ENCODE assay signal across 28 cellular contexts in the genomic region with DNA sequence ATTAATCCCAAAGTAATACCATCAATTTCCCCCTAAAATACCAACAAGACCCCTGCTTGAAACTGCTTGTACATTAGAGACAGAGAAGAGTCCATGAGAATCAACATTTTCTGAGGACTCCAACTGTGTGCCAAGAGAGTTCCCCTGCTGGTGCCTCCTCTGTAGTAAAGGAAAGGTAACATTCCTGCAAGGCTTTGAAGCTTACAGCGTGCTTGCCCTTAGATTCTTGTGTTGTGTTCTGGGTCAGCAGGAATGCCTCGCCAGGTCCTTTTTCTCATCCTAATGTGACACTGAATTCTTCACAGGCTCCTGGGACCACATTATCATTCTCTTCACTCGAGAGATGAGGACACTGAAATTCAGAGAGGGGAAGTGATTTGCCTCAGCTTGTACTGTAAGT. TPM values are rescaled to one million over a fixed set of nuclear protein-coding genes. Genes with fewer than 3 reads are reported as not detected.
DNase-seq lines count a peak whose midpoint lies in the region; ATAC-seq, FAIRE-seq and TF ChIP-seq lines count a peak whose summit lies in the region.
"Had no signal": no experiment of that assay in that cellular context is flagged by ENCODE, and none has a peak within 500 bp of the region (broad histone marks: within the 10 kb centered on the region; RNA-seq: fewer than 3 reads in every experiment).

No MANE protein-coding gene starts in this region.

- no peaks in the 10 kb centered on the region; a peak in 1 of 7 replicates for H3K4me1 ChIP-seq in H1 (replicated peaks in 1 of 4; ENCODE audit: control insufficient read depth in 3 of 4, insufficient read depth in 4 of 4, low read length in 3 of 4)

- no peak overlapping the region for H4K8ac ChIP-seq in H1 (ENCODE audit: extremely low read depth, insufficient read depth, low read length)

- no peak for TF ChIP-seq EP300 in H1 (IDR thresholded peaks at IDR 0.05; ENCODE audit: borderline replicate concordance in 1 of 2, low read depth in 2 of 2, low read length in 2 of 2)

- H3K4me2 ChIP-seq in H1 (ENCODE audit: insufficient read depth in 1 of 2, low read depth in 2 of 2, low read length in 2 of 2), result no peak overlapping the region; a peak in 1 of 4 replicates
- H3K4me2 ChIP-seq: SK-N-SH had no signal

- H3K36me3 ChIP-seq in H7 (replicated peaks; ENCODE audit: control insufficient read depth, insufficient read depth, low read length), result peaks cover 13% of the 10 kb centered on the region
- H3K36me3 ChIP-seq in H1 (ENCODE audit: control insufficient read depth in 2 of 4, insufficient read depth in 4 of 4, low read length in 3 of 4), result peaks cover 0 to 7% (median 0%) of the 10 kb centered on the region in 4 experiments; a peak in 1 of 8 replicates

- no peaks in the 10 kb centered on the region for H3K9me3 Mint-ChIP-seq in stimulated activated effector memory CD8-positive, alpha-beta T cell treated with anti-CD3 and anti-CD28 coated beads, Interleukin-12 subunit alpha, Interleukin-12 subunit beta, amount 100 ng/mL, for 72 hours
- H3K9me3 Mint-ChIP-seq: CD8-positive, alpha-beta T cell; IgD-negative memory B cell had no signal

- no peaks in the 10 kb centered on the region for H3K9me3 ChIP-seq in H1 (ENCODE audit: insufficient read depth in 2 of 2, low read depth in 1 of 2, low read length in 1 of 2)
- H3K9me3 ChIP-seq: SK-N-SH had no signal

- no peak for TF ChIP-seq RAD21 in H1 (IDR thresholded peaks at IDR 0.05 in 1 of 2, conservative IDR thresholded peaks at IDR 0.05 in 1 of 2; ENCODE audit: low read depth in 2 of 2, low read length in 2 of 2)

- H3K27ac Mint-ChIP-seq in stimulated activated effector memory CD8-positive, alpha-beta T cell treated with anti-CD3 and anti-CD28 coated beads, Interleukin-12 subunit alpha, Interleukin-12 subunit beta, amount 100 ng/mL, for 72 hours, result peak overlapping the region; percentile 67
- H3K27ac Mint-ChIP-seq: CD8-positive, alpha-beta T cell had no signal

- H3K14ac ChIP-seq in H1 (ENCODE audit: insufficient read length), result no peak overlapping the region

- no peaks in the 10 kb centered on the region for H4K20me1 ChIP-seq in H1 (replicated peaks in 1 of 2; ENCODE audit: control insufficient read depth in 1 of 2, insufficient read depth in 2 of 2, low read length in 2 of 2)

- no peaks in the 10 kb centered on the region for H3K79me2 ChIP-seq in H1 (ENCODE audit: control insufficient read depth in 1 of 2, insufficient read depth in 2 of 2, low read length in 2 of 2)

- peaks cover 35% of the 10 kb centered on the region for H3K36me3 Mint-ChIP-seq in stimulated activated effector memory CD8-positive, alpha-beta T cell treated with anti-CD3 and anti-CD28 coated beads, Interleukin-12 subunit alpha, Interleukin-12 subunit beta, amount 100 ng/mL, for 72 hours
- H3K36me3 Mint-ChIP-seq: IgD-negative memory B cell had no signal

- ATAC-seq in stimulated activated effector memory CD8-positive, alpha-beta T cell treated with anti-CD3 and anti-CD28 coated beads, Interleukin-12 subunit alpha, Interleukin-12 subunit beta, amount 100 ng/mL, for 72 hours, result no peak
- ATAC-seq: CD8-positive, alpha-beta T cell; Panc1 had no signal

- H3K23ac ChIP-seq in H1 (ENCODE audit: insufficient read length), result no peak overlapping the region

- no peak overlapping the region for H2BK5ac ChIP-seq in H1 (ENCODE audit: low read depth, low read length)

- H2BK20ac ChIP-seq in H1 (ENCODE audit: low read length), result no peak overlapping the region

- H3K4me3 Mint-ChIP-seq in stimulated activated effector memory CD8-positive, alpha-beta T cell treated with anti-CD3 and anti-CD28 coated beads, Interleukin-12 subunit alpha, Interleukin-12 subunit beta, amount 100 ng/mL, for 72 hours, result no peak overlapping the region
- H3K4me3 Mint-ChIP-seq: CD8-positive, alpha-beta T cell; IgD-negative memory B cell had no signal

- H3K79me1 ChIP-seq in H1 (ENCODE audit: low read depth, low read length), result no peaks in the 10 kb centered on the region

- no peak for TF ChIP-seq POLR2A in H1 (IDR thresholded peaks at IDR 0.05; ENCODE audit: control extremely low read depth in 1 of 2, low read depth in 2 of 2, low read length in 2 of 2)

- no peaks in the 10 kb centered on the region for H3K23me2 ChIP-seq in H1 (ENCODE audit: low read depth, low read length)

- H2BK15ac ChIP-seq in H1 (ENCODE audit: low read length), result no peak overlapping the region

- H2AK5ac ChIP-seq in H1 (ENCODE audit: low read depth, low read length), result no peak overlapping the region

- CTCF ChIA-PET in H1 (lab: Charles Lee; ENCODE audit: partially characterized antibody), result interaction anchor here (1.4 kb wide), 1 partner anchor 22 kb away, joined by 4 read pairs; no protein-coding TSS in a partner anchor

- no peak overlapping the region for H4K5ac ChIP-seq in H1 (ENCODE audit: insufficient read length, low read depth, low read length)

- TF ChIP-seq CTCF in H1 (IDR thresholded peaks at IDR 0.05; ENCODE audit: control extremely low read depth in 1 of 3, insufficient read depth in 1 of 3, low read depth in 1 of 3, low read length in 3 of 3), result no peak

- WGBS in H1 (ENCODE audit: extremely low coverage in 1 of 2, insufficient coverage in 1 of 2, insufficient read length in 1 of 2, insufficient replicate concordance in 2 of 2, low coverage in 1 of 2, low lambda C conversion rate in 2 of 2, missing lambda C conversion rate in 1 of 2), 2 experiments, result 27% methylated on average over 3 of the region's 3 CpGs; no CpG with 5 or more reads in 1 of the 2 experiments

- H2BK12ac ChIP-seq in H1 (ENCODE audit: low read depth, low read length), result no peak overlapping the region

- no peak overlapping the region for H2AFZ ChIP-seq in H1 (ENCODE audit: low read length)

- H4K91ac ChIP-seq in H1 (replicated peaks; ENCODE audit: insufficient read length, low read length), result no peak overlapping the region

- no peak overlapping the region for H3K56ac ChIP-seq in H1 (replicated peaks; ENCODE audit: insufficient read length, low read depth, low read length)

- no peak overlapping the region for H3K27ac ChIP-seq in H1 (ENCODE audit: low read depth, low read length)

- H3K18ac ChIP-seq in H1 (ENCODE audit: extremely low read depth, low read length), result no peak overlapping the region

- no peak overlapping the region for H3K4ac ChIP-seq in H1 (replicated peaks; ENCODE audit: insufficient read length, low read depth, low read length)

- H3K27me3 ChIP-seq in H7 (ENCODE audit: control insufficient read depth, insufficient read depth, low read length) (no peaks in the 10 kb centered on the region), H1 (replicated peaks in 1 of 4; ENCODE audit: control insufficient read depth in 3 of 4, extremely low read depth in 1 of 4, insufficient read depth in 3 of 4, low read length in 3 of 4) (no peaks in the 10 kb centered on the region)

- no peak overlapping the region for H2BK120ac ChIP-seq in H1 (replicated peaks; ENCODE audit: low read depth, low read length)

- H3K9ac ChIP-seq in H1 (replicated peaks in 1 of 4; ENCODE audit: extremely low read depth in 1 of 4, low read depth in 3 of 4, low read length in 3 of 4), result no peak overlapping the region
- H3K9ac ChIP-seq: SK-N-SH had no signal

- peak; percentile 93 for FAIRE-seq in H1 (lab: Jason Lieb, UNC)
- FAIRE-seq: D721Med, H54 had no signal

- H3K4me1 Mint-ChIP-seq in stimulated activated effector memory CD8-positive, alpha-beta T cell treated with anti-CD3 and anti-CD28 coated beads, Interleukin-12 subunit alpha, Interleukin-12 subunit beta, amount 100 ng/mL, for 72 hours, result no peaks in the 10 kb centered on the region

- peak; percentile 43 for DNase-seq in H7
- DNase-seq in H1 (ENCODE audit: low read depth in 1 of 2, low spot score in 2 of 2), result no peak
- DNase-seq in left kidney (ENCODE audit: low read depth, low spot score), result peak; percentile 66
- no peak for DNase-seq in stimulated activated effector memory CD8-positive, alpha-beta T cell treated with anti-CD3 and anti-CD28 coated beads, Interleukin-12 subunit alpha, Interleukin-12 subunit beta, amount 100 ng/mL, for 72 hours (ENCODE audit: low spot score in 2 of 2)
- no peak for DNase-seq in COR-L47 (lab: John Stamatoyannopoulos, UW)
- no peak for DNase-seq in NCI-H128 (lab: John Stamatoyannopoulos, UW; ENCODE audit: unreplicated experiment)
- DNase-seq in NCI-H69 (lab: John Stamatoyannopoulos, UW), result no peak
- DNase-seq: AML-193; C1 segment of cervical spinal cord; CD8-positive, alpha-beta T cell; DMS53; EL; NCI-H1105 treated with DMSO at 0.1 percent for 48 hours; NCI-H1694; NCI-H2081; NCI-H2171; NCI-H345; NCI-H524; NCI-H82; SIG-M5; SK-N-SH had no signal

- POLR2A ChIA-PET in H1 (lab: Charles Lee; ENCODE audit: partially characterized antibody), result no interaction called here

- H3K4me3 ChIP-seq in H7 (ENCODE audit: insufficient read depth, low read depth, low read length) (no peak overlapping the region), H1 (ENCODE audit: extremely low read depth in 1 of 4, insufficient read depth in 2 of 4, low read depth in 3 of 4, low read length in 4 of 4) (no peak overlapping the region)

TF ChIP-seq in H1, 55 proteins besides CTCF, POLR2A, EP300 and RAD21 (continues in another document):
- TF ChIP-seq TAF1 (IDR thresholded peaks at IDR 0.05; ENCODE audit: low read depth, low read length) (no peak), TBP (IDR thresholded peaks at IDR 0.05; ENCODE audit: low read depth, low read length) (no peak), TEAD4 (IDR thresholded peaks at IDR 0.05; ENCODE audit: low read depth, low read length) (peak; percentile 83)

RNA-seq across cellular contexts. Expression of gene EOLA2, which starts 9.7 kb away (rescaled TPM):
- 43.6 and 58.8 TPM in 2 replicates for total RNA-seq in H7 (2014; rRNA removed; shearing (Covaris generic))
- 22.5 and 25.5 TPM in 2 replicates for total RNA-seq in H1 (2021; fragmentation: NEBNext Ultra II Directional; extraction: Animal tissue kit (Norgen Biotek cat#: 25700))
- 19.0 and 25.5 TPM in 2 replicates for polyA plus RNA-seq in H1 (2011; rRNA removed)
- polyA plus RNA-seq in H1 (2011; cell fraction: cytosol; rRNA removed), result 31.0 TPM
- polyA plus RNA-seq in H1 (2011; cell fraction: nucleus; rRNA removed), result 49.7 TPM
- polyA plus RNA-seq in H1 (2012, experiment 1 of 2), result 23.7 to 32.2 TPM (median 28.6 TPM) in 4 replicates
- polyA plus RNA-seq in H1 (2012, experiment 2 of 2), result 24.4 TPM
- polyA plus RNA-seq in H1 (2013, experiment 1 of 2), result 18.0 TPM
- polyA plus RNA-seq in H1 (2013, experiment 2 of 2), result 17.6 TPM
- 17.6 and 26.2 TPM in 2 replicates for polyA minus RNA-seq in H1 (2011; rRNA and poly(A)+ RNA removed)
- 12.8 TPM for polyA minus RNA-seq in H1 (2011; cell fraction: cytosol; rRNA and poly(A)+ RNA removed)
- 21.7 TPM for polyA minus RNA-seq in H1 (2011; cell fraction: nucleus; rRNA and poly(A)+ RNA removed)

RNA-seq across cellular contexts. Expression of gene HSFX4, which starts 18.6 kb away (rescaled TPM):
- not detected in 2 replicates for total RNA-seq in H7 (2014; rRNA removed; shearing (Covaris generic))
- not detected in 2 replicates for total RNA-seq in H1 (2021; fragmentation: NEBNext Ultra II Directional; extraction: Animal tissue kit (Norgen Biotek cat#: 25700))
- not detected in 2 replicates for polyA plus RNA-seq in H1 (2011; rRNA removed)
- not detected for polyA plus RNA-seq in H1 (2011; cell fraction: cytosol; rRNA removed)
- not detected for polyA plus RNA-seq in H1 (2011; cell fraction: nucleus; rRNA removed)
- 0.20 TPM in 1 of 4 replicates, not detected in the others for polyA plus RNA-seq in H1 (2012, experiment 1 of 2)
- not detected for polyA plus RNA-seq in H1 (2012, experiment 2 of 2)
- polyA plus RNA-seq in H1 (2013, experiment 1 of 2), result not detected
- polyA plus RNA-seq in H1 (2013, experiment 2 of 2), result not detected
- not detected in 2 replicates for polyA minus RNA-seq in H1 (2011; rRNA and poly(A)+ RNA removed)
- polyA minus RNA-seq in H1 (2011; cell fraction: cytosol; rRNA and poly(A)+ RNA removed), result not detected
- polyA minus RNA-seq in H1 (2011; cell fraction: nucleus; rRNA and poly(A)+ RNA removed), result not detected
- total RNA-seq: A172; CD8-positive, alpha-beta T cell; HT1080 had no signal
- polyA plus RNA-seq: AG04450, IgD-negative memory B cell, SK-N-SH had no signal

Comparison
In these comparisons a context has a peak if more than half of its experiments do, and no peak if none do; other contexts are left out.
1. DNase-seq: peak in H7 (single experiment) and left kidney (single experiment); none in H1 (0 of 2), stimulated activated effector memory CD8-positive, alpha-beta T cell treated with anti-CD3 and anti-CD28 coated beads, Interleukin-12 subunit alpha, Interleukin-12 subunit beta, amount 100 ng/mL, for 72 hours (0 of 2), COR-L47 (single experiment), NCI-H128 (single experiment) and NCI-H69 (single experiment).